In the genomic region with DNA sequence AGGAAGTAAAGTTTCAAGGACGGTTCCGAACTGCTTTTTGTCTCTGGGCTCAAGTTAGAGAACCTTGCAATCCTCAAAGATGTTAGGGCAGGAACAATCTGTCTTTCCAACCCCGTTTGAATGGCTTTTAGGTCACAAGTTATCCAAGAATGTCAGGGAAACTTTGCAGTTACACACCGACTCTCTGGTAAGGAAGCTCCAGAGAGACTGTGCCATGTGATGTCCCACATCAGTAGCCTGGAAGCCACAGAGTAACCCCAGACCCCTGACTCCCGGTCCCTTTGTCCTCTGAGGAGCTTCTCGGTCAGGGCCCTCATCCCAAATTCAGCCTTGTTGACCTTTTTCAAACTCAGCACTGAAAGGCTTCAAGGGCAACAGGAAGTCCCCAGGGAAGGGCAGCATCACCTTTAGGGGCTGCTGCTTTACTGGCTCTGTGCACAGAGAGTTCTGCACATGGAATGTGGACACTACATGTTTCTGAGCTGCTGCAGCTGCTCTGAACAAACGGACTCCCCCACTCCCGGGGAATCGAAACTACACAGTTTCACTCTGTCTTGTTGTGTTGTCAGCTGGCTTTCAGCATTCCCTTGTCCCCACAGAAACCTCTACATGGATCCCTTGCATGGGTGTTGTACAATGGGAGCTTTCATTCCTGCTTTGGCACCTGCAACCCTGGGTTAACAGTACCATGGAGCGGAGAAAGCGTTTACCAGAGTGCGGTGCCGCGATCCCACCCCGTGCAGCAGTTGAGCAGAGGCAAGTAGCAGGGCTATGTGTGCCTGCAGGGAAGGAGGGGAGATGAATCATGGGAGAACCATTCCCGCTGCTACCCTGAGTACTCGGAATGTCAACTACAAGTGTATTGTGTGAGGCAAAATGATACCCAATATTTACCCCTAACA, we compare ENCODE assay signal across 8 cellular contexts.
DNase-seq lines count a peak whose midpoint lies in the region; ATAC-seq and TF ChIP-seq lines count a peak whose summit lies in the region.

No MANE protein-coding gene starts in this region.

- CTCF ChIA-PET in activated CD8-positive, alpha-beta memory T cell treated with anti-CD3 and anti-CD28 coated beads, Interleukin-2, amount 10 ng/mL, durations not matched to agents 7 days and 5 days (lab: Charles Lee) = no interaction called here

- intact Hi-C loops in ovary (cut with DNase I) = loop anchor here in 2 of 4 donors (2.0 to 10.0 kb wide), 3 partner anchors 182 to 412 kb away; a partner anchor contains a TSS

- H3K27ac Mint-ChIP-seq in activated CD8-positive, alpha-beta memory T cell treated with anti-CD3 and anti-CD28 coated beads, Interleukin-2, amount 10 ng/mL, durations not matched to agents 7 days and 5 days = no peak overlapping the region

- TF ChIP-seq CTCF in ovary (IDR thresholded peaks at IDR 0.05) = no peak

- peaks cover 2% of the 10 kb centered on the region for H3K4me1 Mint-ChIP-seq in activated CD8-positive, alpha-beta memory T cell treated with anti-CD3 and anti-CD28 coated beads, Interleukin-2, amount 10 ng/mL, durations not matched to agents 7 days and 5 days

- H3K27me3 ChIP-seq in ovary (no peaks in the 10 kb centered on the region), H7 (ENCODE audit: control insufficient read depth, insufficient read depth, low read length) (no peaks in the 10 kb centered on the region)

- WGBS in ovary, 3 donors = 26 to 34% (median 33%) methylated on average over 17 of the region's 17 CpGs

- no peaks in the 10 kb centered on the region for H3K9me3 Mint-ChIP-seq in activated CD8-positive, alpha-beta memory T cell treated with anti-CD3 and anti-CD28 coated beads, Interleukin-2, amount 10 ng/mL, durations not matched to agents 7 days and 5 days (ENCODE audit: low read depth)

- no peak overlapping the region for H3K4me3 Mint-ChIP-seq in activated CD8-positive, alpha-beta memory T cell treated with anti-CD3 and anti-CD28 coated beads, Interleukin-2, amount 10 ng/mL, durations not matched to agents 7 days and 5 days

- H3K4me1 ChIP-seq in ovary (ENCODE audit: insufficient read depth) = peaks cover 10% of the 10 kb centered on the region

- DNase-seq in DMS53 treated with DMSO at 0.1 percent for 48 hours (lab: John Stamatoyannopoulos, UW; ENCODE audit: unreplicated experiment) (peak; percentile 58), SHP77 (lab: John Stamatoyannopoulos, UW) (peak; percentile 51 to 78), foreskin melanocyte (peak; percentile 78), ovary (peak; percentile 46 to 61 (median 50)), H7 (no peak), SK-N-DZ (ENCODE audit: low spot score) (no peak), NCI-H226 (no peak)
- no peak for DNase-seq in activated CD8-positive, alpha-beta memory T cell treated with anti-CD3 and anti-CD28 coated beads, Interleukin-2, amount 10 ng/mL, durations not matched to agents 7 days and 5 days

- TF ChIP-seq POLR2A in ovary (IDR thresholded peaks at IDR 0.05) = no peak

- H3K4me3 ChIP-seq in ovary = peak overlapping the region; percentile 18
- no peak overlapping the region for H3K4me3 ChIP-seq in H7 (ENCODE audit: insufficient read depth, low read depth, low read length)

- H3K36me3 ChIP-seq in ovary (no peaks in the 10 kb centered on the region), H7 (replicated peaks; ENCODE audit: control insufficient read depth, insufficient read depth, low read length) (no peaks in the 10 kb centered on the region)

- no peak for TF ChIP-seq EP300 in ovary (IDR thresholded peaks at IDR 0.05)

- no peaks in the 10 kb centered on the region for H3K36me3 Mint-ChIP-seq in activated CD8-positive, alpha-beta memory T cell treated with anti-CD3 and anti-CD28 coated beads, Interleukin-2, amount 10 ng/mL, durations not matched to agents 7 days and 5 days

- ATAC-seq in activated CD8-positive, alpha-beta memory T cell treated with anti-CD3 and anti-CD28 coated beads, Interleukin-2, amount 10 ng/mL, durations not matched to agents 7 days and 5 days = no peak

- peaks cover 31% of the 10 kb centered on the region for H3K27me3 Mint-ChIP-seq in activated CD8-positive, alpha-beta memory T cell treated with anti-CD3 and anti-CD28 coated beads, Interleukin-2, amount 10 ng/mL, durations not matched to agents 7 days and 5 days

- H3K9me3 ChIP-seq in ovary = no peaks in the 10 kb centered on the region

- H3K27ac ChIP-seq in ovary = peak overlapping the region in 1 of 2 donors; percentile 27

Comparison
In these comparisons a context has a peak if more than half of its experiments do, and no peak if none do; other contexts are left out.
1. DNase-seq: peak in DMS53 treated with DMSO at 0.1 percent for 48 hours (single experiment), SHP77 (2 of 2), foreskin melanocyte (single experiment) and ovary (5 of 5); none in H7 (single experiment), SK-N-DZ (single experiment), activated CD8-positive, alpha-beta memory T cell treated with anti-CD3 and anti-CD28 coated beads, Interleukin-2, amount 10 ng/mL, durations not matched to agents 7 days and 5 days (single experiment) and NCI-H226 (single experiment).